In the genomic region with DNA sequence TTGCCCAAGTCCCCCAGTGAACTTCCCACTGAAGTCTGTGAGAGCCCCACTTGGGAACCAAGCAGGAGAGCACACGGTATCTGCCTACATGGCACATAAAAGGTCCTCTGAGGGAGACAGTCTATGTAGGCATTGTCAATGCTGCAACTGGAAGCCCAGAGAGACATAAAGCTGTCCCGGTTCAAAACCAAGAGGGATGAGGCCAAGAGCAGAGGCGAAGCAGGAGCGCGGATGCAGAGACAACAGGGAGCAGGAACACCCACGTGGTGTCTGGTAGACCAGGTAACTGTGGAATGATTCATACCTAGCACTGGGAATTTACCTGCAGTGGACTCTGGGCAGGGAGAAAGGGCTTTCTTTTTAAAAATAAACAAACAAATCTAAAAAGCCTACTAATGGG, we compare ENCODE assay signal across 17 cellular contexts.
A peak's percentile ranks its signal among the peaks of the same experiment; 100 is the strongest.
DNase-seq lines count a peak whose midpoint lies in the region; TF ChIP-seq lines count a peak whose summit lies in the region.
"Had no signal": no experiment of that assay in that cellular context is flagged by ENCODE, and none has a peak within 500 bp of the region (broad histone marks: within the 10 kb centered on the region; RNA-seq: fewer than 3 reads in every experiment).

No MANE protein-coding gene starts in this region.

- no peaks in the 10 kb centered on the region for H3K9me3 Mint-ChIP-seq in MCF 10A (ENCODE audit: unreplicated experiment)
- H3K9me3 Mint-ChIP-seq: CD4-positive, alpha-beta T cell had no signal

- no peak for TF ChIP-seq CTCF in MCF 10A (IDR thresholded peaks at IDR 0.05; ENCODE audit: unreplicated experiment)
- TF ChIP-seq CTCF in mammary epithelial cell (conservative IDR thresholded peaks at IDR 0.05 in 1 of 2, IDR thresholded peaks at IDR 0.05 in 1 of 2; ENCODE audit: extremely low read depth in 1 of 2, insufficient read depth in 1 of 2, low read depth in 1 of 2, low read length in 2 of 2), result no peak
- no peak for TF ChIP-seq CTCF in adrenal gland (IDR thresholded peaks at IDR 0.05)

- H3K14ac ChIP-seq in neuronal stem cell (ENCODE audit: low read length), result no peak overlapping the region

- no peak overlapping the region for H4K8ac ChIP-seq in neuronal stem cell (ENCODE audit: low read depth, low read length)

- H3K79me2 ChIP-seq in mammary epithelial cell (ENCODE audit: insufficient read depth, low read length), result no peaks in the 10 kb centered on the region

- DNase-seq in MCF 10A (ENCODE audit: unreplicated experiment) (no peak), mammary epithelial cell (no peak), neuronal stem cell (ENCODE audit: low spot score) (no peak), MV-4-11 (lab: John Stamatoyannopoulos, UW) (no peak), adrenal gland (no peak)
- DNase-seq: AML-193; Caco-2; Calu3; CD4-positive, alpha-beta T cell; CD8-positive, alpha-beta T cell; DMS79 treated with DMSO at 0.1 percent for 48 hours; GF-D8 had no signal

- peaks cover 6% of the 10 kb centered on the region for H3K4me1 Mint-ChIP-seq in MCF 10A (ENCODE audit: insufficient read depth, unreplicated experiment)
- H3K4me1 Mint-ChIP-seq: B cell had no signal

- H4K91ac ChIP-seq in neuronal stem cell (ENCODE audit: low read depth, low read length, poor library complexity), result no peak overlapping the region

- POLR2A ChIA-PET in MCF 10A (lab: Yijun Ruan, JAX), result no interaction called here

- H3K36me3 ChIP-seq in mammary epithelial cell (ENCODE audit: insufficient read depth, low read length) (no peaks in the 10 kb centered on the region), neuronal stem cell (replicated peaks in 1 of 2; ENCODE audit: control insufficient read depth in 2 of 2, insufficient read depth in 2 of 2, low read length in 2 of 2) (no peaks in the 10 kb centered on the region), adrenal gland (replicated peaks in 1 of 2) (no peaks in the 10 kb centered on the region)
- H3K36me3 ChIP-seq: BLaER1 treated with 17β-estradiol and CSF1 and Interleukin-3, amounts not matched to agents 10 nM and 100 nM had no signal

- H3K9ac ChIP-seq in mammary epithelial cell (ENCODE audit: insufficient read depth, low read length) (no peak overlapping the region), neuronal stem cell (ENCODE audit: low read depth, low read length, poor library complexity) (no peak overlapping the region)
- H3K9ac ChIP-seq: BLaER1 treated with 17β-estradiol and CSF1 and Interleukin-3, amounts not matched to agents 10 nM and 100 nM had no signal

- H3K27me3 Mint-ChIP-seq in MCF 10A (ENCODE audit: insufficient read depth, unreplicated experiment), result no peaks in the 10 kb centered on the region
- H3K27me3 Mint-ChIP-seq: B cell; CD4-positive, alpha-beta T cell had no signal

- H4K20me1 ChIP-seq in mammary epithelial cell (ENCODE audit: insufficient read depth, low read length), result no peaks in the 10 kb centered on the region
- H4K20me1 ChIP-seq: BLaER1 treated with 17β-estradiol and CSF1 and Interleukin-3, amounts not matched to agents 10 nM and 100 nM had no signal

- in situ Hi-C loops in mammary epithelial cell (cut with MboI; ENCODE audit: low sequenced_read_pairs in 2 of 2), result no loop called here

- H3K4me2 ChIP-seq in mammary epithelial cell (ENCODE audit: insufficient read depth, low read depth, low read length) (no peak overlapping the region), neuronal stem cell (ENCODE audit: insufficient read depth, low read length, poor library complexity, severe bottlenecking) (no peak overlapping the region)
- H3K4me2 ChIP-seq: A549; BLaER1 treated with 17β-estradiol and CSF1 and Interleukin-3, amounts not matched to agents 10 nM and 100 nM had no signal

- H3K9me3 ChIP-seq in mammary epithelial cell (replicated peaks; ENCODE audit: insufficient read depth, low read length) (peaks cover 25% of the 10 kb centered on the region), neuronal stem cell (replicated peaks in 1 of 2; ENCODE audit: control insufficient read depth in 2 of 2, insufficient read depth in 1 of 2, low read depth in 1 of 2, low read length in 2 of 2) (no peaks in the 10 kb centered on the region), adrenal gland (replicated peaks in 1 of 3) (no peaks in the 10 kb centered on the region)
- H3K9me3 ChIP-seq: BLaER1 treated with 17β-estradiol and CSF1 and Interleukin-3, amounts not matched to agents 10 nM and 100 nM; Caco-2 had no signal

- no peak for TF ChIP-seq POLR2A in adrenal gland (IDR thresholded peaks at IDR 0.05)

- 60% methylated on average over 3 of the region's 6 CpGs for WGBS in mammary epithelial cell (ENCODE audit: low coverage, missing lambda C conversion rate)
- no CpG with 5 or more reads among the region's 6 CpGs for WGBS in neuronal stem cell (ENCODE audit: extremely low coverage in 2 of 2, insufficient read length in 2 of 2, insufficient replicate concordance in 1 of 2), 2 donors
- WGBS in adrenal gland, 4 donors, result 83 to 91% (median 86%) methylated on average over 6 of the region's 6 CpGs

- H3K27ac ChIP-seq in mammary epithelial cell (ENCODE audit: insufficient read depth, low read depth, low read length), result no peak overlapping the region
- H3K27ac ChIP-seq in neuronal stem cell (replicated peaks; ENCODE audit: low read length), result no peak overlapping the region
- H3K27ac ChIP-seq in adrenal gland, result no peak overlapping the region
- H3K27ac ChIP-seq: 22Rv1; A549; BLaER1 treated with 17β-estradiol and CSF1 and Interleukin-3, amounts not matched to agents 10 nM and 100 nM; C4-2B had no signal

- H3K4me1 ChIP-seq in mammary epithelial cell (ENCODE audit: insufficient read depth, low read length) (no peaks in the 10 kb centered on the region), neuronal stem cell (ENCODE audit: control insufficient read depth in 2 of 2, insufficient read depth in 1 of 2, low read depth in 1 of 2, low read length in 2 of 2) (peaks cover under 1% of the 10 kb centered on the region in 2 donors), adrenal gland (replicated peaks in 1 of 2) (no peaks in the 10 kb centered on the region)
- H3K4me1 ChIP-seq: A549; BLaER1 treated with 17β-estradiol and CSF1 and Interleukin-3, amounts not matched to agents 10 nM and 100 nM; Caco-2 had no signal

- no peak overlapping the region for H3K4me3 Mint-ChIP-seq in MCF 10A (ENCODE audit: unreplicated experiment)
- H3K4me3 Mint-ChIP-seq: B cell; CD4-positive, alpha-beta T cell; CD8-positive, alpha-beta T cell had no signal

- no peak overlapping the region for H3K18ac ChIP-seq in neuronal stem cell (ENCODE audit: low read length)

- H3K79me1 ChIP-seq in neuronal stem cell (ENCODE audit: low read depth, low read length), result no peaks in the 10 kb centered on the region

- peak overlapping the region; percentile 49 for H2AK5ac ChIP-seq in neuronal stem cell (ENCODE audit: low read depth, low read length)

- H3K23ac ChIP-seq in neuronal stem cell (ENCODE audit: low read depth, low read length, poor library complexity), result no peak overlapping the region

- H3K4me3 ChIP-seq in mammary epithelial cell (replicated peaks in 1 of 3; ENCODE audit: insufficient read depth in 1 of 3, low read depth in 2 of 3, low read length in 3 of 3) (no peak overlapping the region), neuronal stem cell (ENCODE audit: low read length in 2 of 2) (no peak overlapping the region), adrenal gland (no peak overlapping the region)
- H3K4me3 ChIP-seq: A549; BLaER1 treated with 17β-estradiol and CSF1 and Interleukin-3, amounts not matched to agents 10 nM and 100 nM had no signal

- no peaks in the 10 kb centered on the region for H3K36me3 Mint-ChIP-seq in MCF 10A (ENCODE audit: insufficient read depth, unreplicated experiment)
- H3K36me3 Mint-ChIP-seq: CD8-positive, alpha-beta T cell had no signal

- dilution Hi-C loops in mammary epithelial cell (cut with HindIII; ENCODE audit: low sequenced_read_pairs), result no loop called here

- peak overlapping the region; percentile 6 for H3K27ac Mint-ChIP-seq in MCF 10A (ENCODE audit: low read depth, unreplicated experiment)
- H3K27ac Mint-ChIP-seq: B cell; CD4-positive, alpha-beta T cell; CD8-positive, alpha-beta T cell had no signal

- H3K4ac ChIP-seq in neuronal stem cell (ENCODE audit: low read length), result no peak overlapping the region

- no peak overlapping the region for H2BK120ac ChIP-seq in neuronal stem cell (ENCODE audit: low read depth, low read length)

- H2AFZ ChIP-seq in mammary epithelial cell (ENCODE audit: low read depth, low read length) (no peak overlapping the region), neuronal stem cell (ENCODE audit: low read length) (no peak overlapping the region)

- CTCF ChIA-PET in MCF 10A (lab: Yijun Ruan, JAX) (no interaction called here), mammary epithelial cell (lab: Charles Lee; ENCODE audit: low non-redundant PET) (no interaction called here)

- intact Hi-C loops in MCF 10A (cut with micrococcal nuclease) (no loop called here), mammary epithelial cell (cut with micrococcal nuclease) (no loop called here), adrenal gland (cut with DNase I) (no loop called here)

- peak overlapping the region; percentile 54 for H2BK5ac ChIP-seq in neuronal stem cell (ENCODE audit: low read length)

- H2BK15ac ChIP-seq in neuronal stem cell (ENCODE audit: low read length), result no peak overlapping the region

- H3K27me3 ChIP-seq in mammary epithelial cell (ENCODE audit: insufficient read depth, low read length) (no peaks in the 10 kb centered on the region), neuronal stem cell (ENCODE audit: control insufficient read depth in 3 of 3, insufficient read depth in 3 of 3, low read depth in 1 of 3, low read length in 3 of 3) (no peaks in the 10 kb centered on the region), adrenal gland (no peaks in the 10 kb centered on the region)
- H3K27me3 ChIP-seq: BLaER1 treated with 17β-estradiol and CSF1 and Interleukin-3, amounts not matched to agents 10 nM and 100 nM had no signal

- no TSS peak for BruUV-seq in MCF 10A (replicated peaks; lab: Mats Ljungman, UMichigan)
- BruUV-seq in mammary epithelial cell (replicated peaks; lab: Mats Ljungman, UMichigan), result no TSS peak

- no peak overlapping the region for H2BK12ac ChIP-seq in neuronal stem cell (ENCODE audit: low read length)
